ENCODE assay signal across 14 cellular contexts in the genomic region with DNA sequence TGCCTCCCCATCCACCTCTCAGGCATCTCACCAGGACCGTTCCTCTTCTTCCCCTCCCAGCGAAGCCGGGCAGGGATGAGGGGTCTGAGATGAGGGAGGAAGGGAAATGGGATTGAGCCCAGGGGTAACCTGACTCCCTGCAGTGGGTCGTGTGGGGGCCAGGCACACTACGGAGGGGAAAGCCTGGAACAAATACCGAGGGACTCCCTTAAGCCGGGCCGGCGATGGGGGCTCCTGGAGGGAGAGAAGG. TPM values are rescaled to one million over a fixed set of nuclear protein-coding genes. Genes with fewer than 3 reads are reported as not detected.
DNase-seq lines count a peak whose midpoint lies in the region; ATAC-seq and TF ChIP-seq lines count a peak whose summit lies in the region.
"Had no signal": no experiment of that assay in that cellular context is flagged by ENCODE, and none has a peak within 500 bp of the region (broad histone marks: within the 10 kb centered on the region; RNA-seq: fewer than 3 reads in every experiment).

No MANE protein-coding gene starts in this region.

- H3K27ac ChIP-seq in GM23248: no peak overlapping the region
- peak overlapping the region; percentile 76 to 77 for H3K27ac ChIP-seq in ascending aorta
- peak overlapping the region; percentile 48 for H3K27ac ChIP-seq in iPS-18a (ENCODE audit: low read length)
- H3K27ac ChIP-seq in psoas muscle: peak overlapping the region; percentile 92
- H3K27ac ChIP-seq: HL-60, SK-N-MC had no signal

- H3K36me3 ChIP-seq in GM23248 (ENCODE audit: low read depth): no peaks in the 10 kb centered on the region
- no peaks in the 10 kb centered on the region for H3K36me3 ChIP-seq in ascending aorta
- no peaks in the 10 kb centered on the region for H3K36me3 ChIP-seq in iPS-18a (ENCODE audit: control insufficient read depth, low read depth, low read length)
- H3K36me3 ChIP-seq in psoas muscle (ENCODE audit: insufficient read depth in 1 of 2, low read depth in 1 of 2): no peaks in the 10 kb centered on the region

- WGBS in GM23248 (ENCODE audit: low coverage in 1 of 2, low lambda C conversion rate in 2 of 2, missing lambda C conversion rate in 2 of 2), 2 experiments: 50 to 56% methylated on average over 7 to 9 of the region's 9 CpGs
- 1 to 15% (median 8%) methylated on average over 6 to 9 of the region's 9 CpGs for WGBS in psoas muscle, 3 donors

- no peak overlapping the region for H3K4me2 ChIP-seq in GM23248 (ENCODE audit: unreplicated experiment)

- H3K4me1 ChIP-seq in GM23248 (ENCODE audit: insufficient read depth): no peaks in the 10 kb centered on the region
- H3K4me1 ChIP-seq in ascending aorta: peaks cover 10 to 24% of the 10 kb centered on the region in 2 donors
- peaks cover 5% of the 10 kb centered on the region for H3K4me1 ChIP-seq in iPS-18a (ENCODE audit: control insufficient read depth, low read depth, low read length)
- H3K4me1 ChIP-seq in psoas muscle: peaks cover 51% of the 10 kb centered on the region

- ATAC-seq in psoas muscle: no peak
- no peak for ATAC-seq in GM19351 (IDR thresholded peaks at IDR 0.05; ENCODE audit: unreplicated experiment)
- no peak for ATAC-seq in GM18511 (IDR thresholded peaks at IDR 0.05; ENCODE audit: unreplicated experiment)

- no peaks in the 10 kb centered on the region for H3F3A ChIP-seq in GM23248 (ENCODE audit: insufficient read depth)

- intact Hi-C loops in ascending aorta (cut with DNase I) (no loop called here), psoas muscle (cut with DNase I) (loop anchor here (2.0 kb wide), 2 partner anchors 30 to 32 kb away; no protein-coding TSS in a partner anchor)

- no peaks in the 10 kb centered on the region for H3K79me2 ChIP-seq in GM23248 (ENCODE audit: insufficient read depth)

- no peaks in the 10 kb centered on the region for H3K9me3 ChIP-seq in GM23248 (ENCODE audit: low read depth)
- no peaks in the 10 kb centered on the region for H3K9me3 ChIP-seq in ascending aorta
- no peaks in the 10 kb centered on the region for H3K9me3 ChIP-seq in iPS-18a (ENCODE audit: control insufficient read depth, low read depth, low read length)
- no peaks in the 10 kb centered on the region for H3K9me3 ChIP-seq in psoas muscle

- no peaks in the 10 kb centered on the region for H3K27me3 ChIP-seq in GM23248 (replicated peaks; ENCODE audit: insufficient read depth)
- H3K27me3 ChIP-seq in ascending aorta: no peaks in the 10 kb centered on the region
- H3K27me3 ChIP-seq in iPS-18a (ENCODE audit: control insufficient read depth, insufficient read depth, low read length): no peaks in the 10 kb centered on the region
- H3K27me3 ChIP-seq in psoas muscle (ENCODE audit: insufficient read depth in 3 of 3, low read length in 2 of 3): no peaks in the 10 kb centered on the region

- peak overlapping the region; percentile 5; the same call in 1 of the 2 replicates for H2AFZ ChIP-seq in GM23248

- in situ Hi-C loops in GM23248 (cut with MboI): no loop called here

- TF ChIP-seq CTCF in ascending aorta (IDR thresholded peaks at IDR 0.05) (no peak), psoas muscle (IDR thresholded peaks at IDR 0.05) (no peak)

- DNase-seq in GM23248: no peak
- no peak for DNase-seq in ascending aorta (ENCODE audit: low spot score in 2 of 2)
- no peak for DNase-seq in psoas muscle
- DNase-seq in stimulated activated CD4-positive, alpha-beta T cell treated with anti-CD3 and anti-CD28 coated beads, Interleukin-1b, Interleukin-23, amount 100 ng/mL, for 48 hours: no peak
- DNase-seq in OCI-M1 (lab: John Stamatoyannopoulos, UW): no peak
- DNase-seq: amniotic stem cell, hippocampal formation, NCI-H510A had no signal

- no peaks in the 10 kb centered on the region for H3K9me2 ChIP-seq in GM23248 (ENCODE audit: insufficient read depth)

- no peak overlapping the region for H3K4me3 ChIP-seq in GM23248
- peak overlapping the region; percentile 36 to 58 for H3K4me3 ChIP-seq in ascending aorta
- no peak overlapping the region for H3K4me3 ChIP-seq in iPS-18a (ENCODE audit: low read length)
- peak overlapping the region; percentile 70 for H3K4me3 ChIP-seq in psoas muscle
- H3K4me3 ChIP-seq: SK-N-MC had no signal

- H4K20me1 ChIP-seq in GM23248 (ENCODE audit: insufficient read depth): no peaks in the 10 kb centered on the region

- no peak overlapping the region for H3K9ac ChIP-seq in GM23248
- peak overlapping the region; percentile 16 for H3K9ac ChIP-seq in iPS-18a (ENCODE audit: low read length)

RNA-seq across cellular contexts. Expression of a gene that starts 0.2 kb away (rescaled TPM):
- 26.5 and 32.1 TPM in 2 replicates for total RNA-seq in GM23248 (2014; rRNA removed; shearing (Covaris generic))
- polyA plus RNA-seq in GM23248 (2016; fragmentation: Nextera tagmentation; extraction: Ambion mirVana) (6.8 and 9.4 TPM in 2 replicates), psoas muscle (100 to 1,000 TPM in 2 of 3 donors, 10 to 100 TPM in 1; 34.8 to 190 (median 133) TPM)
- total RNA-seq in ascending aorta (390 TPM), psoas muscle (100 to 1,000 TPM; 239 to 419 (median 304) TPM)

RNA-seq across cellular contexts. Expression of a gene that starts 16.2 kb away (rescaled TPM):
- 0.51 and 2.7 TPM in 2 replicates for total RNA-seq in GM23248 (2014; rRNA removed; shearing (Covaris generic))
- polyA plus RNA-seq in GM23248 (2016; fragmentation: Nextera tagmentation; extraction: Ambion mirVana) (0.75 and 1.1 TPM in 2 replicates), psoas muscle (over 10,000 TPM in 2 of 3 donors, 1,000 to 10,000 TPM in 1; 8,143 to 13,925 (median 13,727) TPM)
- total RNA-seq in ascending aorta (182 TPM), psoas muscle (over 10,000 TPM; 12,653 to 14,820 (median 13,821) TPM)
- total RNA-seq: OCI-LY7 had no signal

RNA-seq across cellular contexts. Expression of a gene that starts 46.7 kb away (rescaled TPM):
- 79.8 and 84.5 TPM in 2 replicates for total RNA-seq in GM23248 (2014; rRNA removed; shearing (Covaris generic))
- polyA plus RNA-seq in GM23248 (2016; fragmentation: Nextera tagmentation; extraction: Ambion mirVana): 54.5 and 57.5 TPM in 2 replicates
- total RNA-seq in ascending aorta: 113 TPM
- total RNA-seq in psoas muscle: 10 to 100 TPM; 60.9 to 88.3 (median 63.9) TPM
- 10 to 100 TPM; 46.7 to 93.1 (median 68.7) TPM for polyA plus RNA-seq in psoas muscle

Comparison
In these comparisons a context has a peak if more than half of its experiments do, and no peak if none do; other contexts are left out.
1. H3K4me3 ChIP-seq: peak in ascending aorta (2 of 2) and psoas muscle (single experiment); none in GM23248 (single experiment) and iPS-18a (single experiment).
2. RNA of a gene that starts 16.2 kb away (total RNA-seq): 12,653 to 14,820 TPM in psoas muscle; 182 TPM in ascending aorta (single experiment) and 0.51 to 2.7 TPM in GM23248; every median in the first group is over 10 times any median in the second.